Comparison of ENCODE assay signal across 13 cellular contexts in the genomic region with DNA sequence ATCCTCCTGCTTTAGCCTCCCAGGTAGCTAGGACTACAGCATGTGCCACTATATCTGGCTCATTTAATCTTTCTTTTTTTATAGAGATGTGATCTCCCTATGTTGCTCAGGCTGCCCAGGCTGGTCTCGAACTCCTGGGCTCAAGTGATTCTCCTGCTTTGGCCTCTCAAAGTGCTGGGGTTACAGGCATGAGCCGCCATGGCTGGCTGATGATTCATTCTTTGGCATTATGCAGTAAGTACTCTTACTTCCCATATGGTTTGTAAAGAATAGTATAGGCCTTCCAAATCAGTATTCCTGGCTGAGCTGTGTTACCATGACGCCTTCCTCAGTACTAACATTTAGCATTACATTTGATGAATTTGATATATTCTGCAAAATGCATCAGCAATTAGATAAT. TPM values are rescaled to one million over a fixed set of nuclear protein-coding genes. Genes with fewer than 3 reads are reported as not detected.
DNase-seq lines count a peak whose midpoint lies in the region; ATAC-seq, FAIRE-seq and TF ChIP-seq lines count a peak whose summit lies in the region.
"Had no signal": no experiment of that assay in that cellular context is flagged by ENCODE, and none has a peak within 500 bp of the region (broad histone marks: within the 10 kb centered on the region; RNA-seq: fewer than 3 reads in every experiment).

No MANE protein-coding gene starts in this region.

- peak overlapping the region; percentile 52 for H3K4me3 Mint-ChIP-seq in T-helper 17 cell

- no peaks in the 10 kb centered on the region for H3K27me3 Mint-ChIP-seq in T-helper 17 cell

- H2AFZ ChIP-seq in HepG2 (ENCODE audit: low read length): no peak overlapping the region
- H2AFZ ChIP-seq in fibroblast of lung (ENCODE audit: low read length): no peak overlapping the region

- H3K4me3 ChIP-seq in HepG2 (replicated peaks in 1 of 3; ENCODE audit: insufficient read depth in 1 of 3, low read depth in 2 of 3, low read length in 3 of 3) (no peak overlapping the region), right lobe of liver (no peak overlapping the region), fibroblast of lung (replicated peaks in 1 of 4; ENCODE audit: control extremely low read depth in 1 of 4, insufficient read depth in 1 of 4, low read depth in 3 of 4, low read length in 4 of 4) (no peak overlapping the region), sigmoid colon (no peak overlapping the region)
- H3K4me3 ChIP-seq: cardiac muscle cell had no signal

- CTCF ChIA-PET in HepG2 (lab: Yijun Ruan, JAX; ENCODE audit: low intra/inter-chr PET ratio, low total read pairs): interaction anchor here (1.8 kb wide), 1 partner anchor 138 kb away, joined by 11 read pairs; no protein-coding TSS in a partner anchor

- H3K27ac Mint-ChIP-seq in T-helper 17 cell: peak overlapping the region; percentile 91

- peaks cover 10% of the 10 kb centered on the region for H3K79me2 ChIP-seq in HepG2 (ENCODE audit: insufficient read depth, low read length)
- H3K79me2 ChIP-seq in fibroblast of lung (ENCODE audit: control insufficient read depth, insufficient read depth, low read length): no peaks in the 10 kb centered on the region

- intact Hi-C loops in HepG2 (cut with micrococcal nuclease; ENCODE audit: unreplicated experiment): loop anchor here (5.0 to 10.0 kb wide), 2 partner anchors 82 to 206 kb away; no protein-coding TSS in a partner anchor
- intact Hi-C loops in right lobe of liver (cut with DNase I): no loop called here
- intact Hi-C loops in sigmoid colon (cut with DNase I): no loop called here

- no peak for TF ChIP-seq EP300 in HepG2 (IDR thresholded peaks at IDR 0.05; ENCODE audit: low read depth in 2 of 2, low read length in 2 of 2)
- no peak for TF ChIP-seq EP300 in HepG2 (CRISPR knock-in tag; IDR thresholded peaks at IDR 0.05; ENCODE audit: borderline replicate concordance)
- no peak for TF ChIP-seq EP300 in sigmoid colon (IDR thresholded peaks at IDR 0.05)

- ATAC-seq in HepG2 (no peak), right lobe of liver (no peak), T-helper 17 cell (no peak), HG02970 (IDR thresholded peaks at IDR 0.05; ENCODE audit: low FRiP score, unreplicated experiment) (no peak)

- no peak for DNase-seq in HepG2 (ENCODE audit: low spot score)
- no peak for DNase-seq in right lobe of liver
- no peak for DNase-seq in T-helper 17 cell
- peak; percentile 25 to 46 for DNase-seq in fibroblast of lung (ENCODE audit: low read depth in 2 of 2)
- no peak for DNase-seq in NOMO-1 (lab: John Stamatoyannopoulos, UW; ENCODE audit: unreplicated experiment in 2 of 2)
- DNase-seq in sigmoid colon: no peak
- DNase-seq in ecto neural progenitor cell (ENCODE audit: low spot score): no peak
- DNase-seq: glutamatergic neuron, kidney had no signal

- H3K4me1 ChIP-seq in HepG2 (ENCODE audit: insufficient read depth, low read length) (peaks cover 44% of the 10 kb centered on the region), right lobe of liver (peaks cover 0 to 13% (median 6%) of the 10 kb centered on the region in 4 donors), fibroblast of lung (ENCODE audit: control insufficient read depth, extremely low read depth, insufficient read depth, low read length) (peaks cover 3% of the 10 kb centered on the region), sigmoid colon (no peaks in the 10 kb centered on the region)

- POLR2A ChIA-PET in HepG2 (lab: Yijun Ruan, JAX): interaction anchor here (1.3 to 5.6 kb wide), 5 partner anchors 37 to 60 kb away, joined by 3 to 112 read pairs (median 32); a partner anchor contains a TSS

- 59% methylated on average over 3 of the region's 3 CpGs for WGBS in HepG2 (ENCODE audit: low lambda C conversion rate)
- 66% methylated on average over 3 of the region's 3 CpGs for WGBS in right lobe of liver (ENCODE audit: insufficient coverage, low coverage, low lambda C conversion rate, missing lambda C conversion rate)
- 85 to 92% methylated on average over 3 of the region's 3 CpGs for WGBS in sigmoid colon, 2 donors

- H4K20me1 ChIP-seq in HepG2 (ENCODE audit: insufficient read depth, low read length) (no peaks in the 10 kb centered on the region), fibroblast of lung (ENCODE audit: control insufficient read depth, extremely low read depth, insufficient read depth, low read length) (no peaks in the 10 kb centered on the region)

- TF ChIP-seq CTCF in HepG2 (CRISPR knock-in tag; IDR thresholded peaks at IDR 0.05) (no peak), right lobe of liver (IDR thresholded peaks at IDR 0.05) (no peak), fibroblast of lung (conservative IDR thresholded peaks at IDR 0.05 in 1 of 2, IDR thresholded peaks at IDR 0.05 in 1 of 2; ENCODE audit: low read depth in 1 of 2, low read length in 2 of 2) (no peak), sigmoid colon (IDR thresholded peaks at IDR 0.05) (no peak)

- H3K9ac ChIP-seq in HepG2 (ENCODE audit: insufficient read depth, low read depth, low read length) (no peak overlapping the region), fibroblast of lung (ENCODE audit: insufficient read depth, low read length) (no peak overlapping the region)

- peaks cover 15% of the 10 kb centered on the region for H3K4me1 Mint-ChIP-seq in T-helper 17 cell

- FAIRE-seq in HepG2 (lab: Jason Lieb, UNC): no peak
- FAIRE-seq: HTR-8/SVneo, kidney had no signal

- BruUV-seq in HepG2 (replicated peaks; lab: Mats Ljungman, UMichigan): no TSS peak

- TF ChIP-seq RAD21 in HepG2 (CRISPR knock-in tag; IDR thresholded peaks at IDR 0.05): no peak

- H3K9me3 ChIP-seq in HepG2 (ENCODE audit: low read length) (no peaks in the 10 kb centered on the region), right lobe of liver (no peaks in the 10 kb centered on the region), T-helper 17 cell (ENCODE audit: control insufficient read depth, low read length, poor library complexity, severe bottlenecking) (no peaks in the 10 kb centered on the region), fibroblast of lung (ENCODE audit: control insufficient read depth, insufficient read depth, low read depth, low read length) (no peaks in the 10 kb centered on the region), sigmoid colon (no peaks in the 10 kb centered on the region)

- H3K4me2 ChIP-seq in HepG2 (ENCODE audit: low read depth, low read length): no peak overlapping the region
- H3K4me2 ChIP-seq in fibroblast of lung (ENCODE audit: extremely low read depth, insufficient read depth, low read length): no peak overlapping the region

- H3K36me3 Mint-ChIP-seq in T-helper 17 cell (ENCODE audit: low read depth): no peaks in the 10 kb centered on the region

- in situ Hi-C loops in HepG2 (cut with HindIII; ENCODE audit: extremely low pct_ligation_motif_present, low pct_unique_long_range_greater_than_20kb): loop anchor here (5.0 kb wide), 2 partner anchors 137 to 202 kb away; a partner anchor contains a TSS

- H3K27me3 ChIP-seq in HepG2 (ENCODE audit: control insufficient read depth in 1 of 2, insufficient read depth in 2 of 2, low read length in 2 of 2) (no peaks in the 10 kb centered on the region; a peak in 1 of 5 replicates), right lobe of liver (no peaks in the 10 kb centered on the region), fibroblast of lung (ENCODE audit: control insufficient read depth, insufficient read depth, low read length) (no peaks in the 10 kb centered on the region), sigmoid colon (no peaks in the 10 kb centered on the region)
- H3K27me3 ChIP-seq: cardiac muscle cell had no signal

- no peak overlapping the region for H3K27ac ChIP-seq in HepG2 (ENCODE audit: extremely low read length, insufficient read depth, low read length)
- no peak overlapping the region for H3K27ac ChIP-seq in right lobe of liver
- no peak overlapping the region for H3K27ac ChIP-seq in fibroblast of lung (ENCODE audit: insufficient read depth, low read length)
- H3K27ac ChIP-seq in sigmoid colon: no peak overlapping the region
- H3K27ac ChIP-seq: cardiac muscle cell, VCaP had no signal

- TF ChIP-seq POLR2A in HepG2 (IDR thresholded peaks at IDR 0.05; ENCODE audit: insufficient read depth in 1 of 2, low read depth in 2 of 2, low read length in 2 of 2) (no peak), right lobe of liver (IDR thresholded peaks at IDR 0.05) (no peak), sigmoid colon (IDR thresholded peaks at IDR 0.05) (no peak)

- H3K36me3 ChIP-seq in HepG2 (replicated peaks in 1 of 2; ENCODE audit: control insufficient read depth in 1 of 2, insufficient read depth in 2 of 2, low read length in 2 of 2) (no peaks in the 10 kb centered on the region), right lobe of liver (no peaks in the 10 kb centered on the region), fibroblast of lung (ENCODE audit: control insufficient read depth, insufficient read depth, low read length) (no peaks in the 10 kb centered on the region), sigmoid colon (no peaks in the 10 kb centered on the region)
- H3K36me3 ChIP-seq: cardiac muscle cell had no signal

RNA-seq across cellular contexts. Expression of a gene that starts 3.3 kb away (rescaled TPM):
- 119 and 158 TPM in 2 replicates for total RNA-seq in HepG2 (2016; rRNA removed; fragmentation: Illumina TruSeq; extraction: Trizol)
- total RNA-seq in HepG2 (2016; cell fraction: cytosol; rRNA removed; fragmentation: Illumina TruSeq; extraction: Trizol; ENCODE audit: low read depth): 154 and 169 TPM in 2 replicates
- 111 and 161 TPM in 2 replicates for total RNA-seq in HepG2 (2016; cell fraction: insoluble cytoplasmic fraction; rRNA removed; fragmentation: Illumina TruSeq; extraction: Trizol)
- total RNA-seq in HepG2 (2016; cell fraction: membrane; rRNA removed; fragmentation: Illumina TruSeq; extraction: Trizol): 165 and 196 TPM in 2 replicates
- 192 and 219 TPM in 2 replicates for total RNA-seq in HepG2 (2016; cell fraction: nucleus; rRNA removed; fragmentation: Illumina TruSeq; extraction: Trizol)
- polyA plus RNA-seq in HepG2 (2011; rRNA removed): 131 and 134 TPM in 2 replicates
- 57.1 and 79.7 TPM in 2 replicates for polyA plus RNA-seq in HepG2 (2011; cell fraction: cytosol; rRNA removed)
- polyA plus RNA-seq in HepG2 (2011; cell fraction: nucleus; rRNA removed): 77.3 and 94.7 TPM in 2 replicates
- polyA plus RNA-seq in HepG2 (2012): 103 and 118 TPM in 2 replicates
- 19.6 and 24.5 TPM in 2 replicates for polyA plus RNA-seq in HepG2 (2016; cell fraction: cytosol; fragmentation: Illumina TruSeq; extraction: Trizol; ENCODE audit: low read depth)
- 95.4 and 102 TPM in 2 replicates for polyA plus RNA-seq in HepG2 (2016; cell fraction: insoluble cytoplasmic fraction; fragmentation: Illumina TruSeq; extraction: Trizol; ENCODE audit: low read depth)
- polyA plus RNA-seq in HepG2 (2016; cell fraction: membrane; fragmentation: Illumina TruSeq; extraction: Trizol; ENCODE audit: low read depth): 45.8 and 50.4 TPM in 2 replicates
- polyA plus RNA-seq in HepG2 (2016; cell fraction: nucleus; fragmentation: Illumina TruSeq; extraction: Trizol; ENCODE audit: insufficient read depth, low read depth): 216 and 223 TPM in 2 replicates
- polyA minus RNA-seq in HepG2 (2011; rRNA and poly(A)+ RNA removed; ENCODE audit: low replicate concordance): 24.3 and 71.9 TPM in 2 replicates
- polyA minus RNA-seq in HepG2 (2011; cell fraction: cytosol; rRNA and poly(A)+ RNA removed): 59.9 and 69.8 TPM in 2 replicates
- 211 and 242 TPM in 2 replicates for polyA minus RNA-seq in HepG2 (2011; cell fraction: nucleus; rRNA and poly(A)+ RNA removed)
- total RNA-seq in right lobe of liver: 10 to 100 TPM; 58.7 to 90.8 (median 73.6) TPM
- 10 to 100 TPM; 22.2 to 23.4 TPM for total RNA-seq in T-helper 17 cell
- 11.8 and 15.0 TPM in 2 replicates for total RNA-seq in fibroblast of lung
- 8.5 and 9.7 TPM in 2 replicates for polyA plus RNA-seq in fibroblast of lung
- polyA plus RNA-seq in fibroblast of lung (2012): 5.9 and 7.3 TPM in 2 replicates
- 2.0 and 3.2 TPM in 2 replicates for polyA minus RNA-seq in fibroblast of lung (ENCODE audit: low replicate concordance)
- total RNA-seq in sigmoid colon: 10 to 100 TPM; 12.8 to 18.1 (median 13.8) TPM
- polyA plus RNA-seq in sigmoid colon: 10 to 100 TPM; 22.2 to 33.9 (median 31.0) TPM

RNA-seq across cellular contexts. Expression of a gene that starts 55.4 kb away (rescaled TPM):
- total RNA-seq in HepG2 (2016; rRNA removed; fragmentation: Illumina TruSeq; extraction: Trizol) (110 and 214 TPM in 2 replicates), right lobe of liver (10 to 100 TPM; 12.2 to 42.0 (median 23.8) TPM), T-helper 17 cell (100 to 1,000 TPM; 110 to 119 TPM), fibroblast of lung (13.1 and 14.4 TPM in 2 replicates), sigmoid colon (10 to 100 TPM; 36.4 to 65.9 (median 38.7) TPM)
- total RNA-seq in HepG2 (2016; cell fraction: cytosol; rRNA removed; fragmentation: Illumina TruSeq; extraction: Trizol; ENCODE audit: low read depth): 47.1 and 48.8 TPM in 2 replicates
- total RNA-seq in HepG2 (2016; cell fraction: insoluble cytoplasmic fraction; rRNA removed; fragmentation: Illumina TruSeq; extraction: Trizol): 105 and 215 TPM in 2 replicates
- 22.0 and 26.0 TPM in 2 replicates for total RNA-seq in HepG2 (2016; cell fraction: membrane; rRNA removed; fragmentation: Illumina TruSeq; extraction: Trizol)
- 407 and 445 TPM in 2 replicates for total RNA-seq in HepG2 (2016; cell fraction: nucleus; rRNA removed; fragmentation: Illumina TruSeq; extraction: Trizol)
- polyA plus RNA-seq in HepG2 (2011; rRNA removed) (58.0 and 58.6 TPM in 2 replicates), fibroblast of lung (14.9 and 16.0 TPM in 2 replicates), sigmoid colon (10 to 100 TPM; 12.0 to 43.2 (median 15.6) TPM)
- 22.1 and 29.7 TPM in 2 replicates for polyA plus RNA-seq in HepG2 (2011; cell fraction: cytosol; rRNA removed)
- 315 and 430 TPM in 2 replicates for polyA plus RNA-seq in HepG2 (2011; cell fraction: nucleus; rRNA removed)
- polyA plus RNA-seq in HepG2 (2012): 184 and 252 TPM in 2 replicates
- 4.4 and 5.0 TPM in 2 replicates for polyA plus RNA-seq in HepG2 (2016; cell fraction: cytosol; fragmentation: Illumina TruSeq; extraction: Trizol; ENCODE audit: low read depth)
- 155 and 157 TPM in 2 replicates for polyA plus RNA-seq in HepG2 (2016; cell fraction: insoluble cytoplasmic fraction; fragmentation: Illumina TruSeq; extraction: Trizol; ENCODE audit: low read depth)
- polyA plus RNA-seq in HepG2 (2016; cell fraction: membrane; fragmentation: Illumina TruSeq; extraction: Trizol; ENCODE audit: low read depth): 13.0 and 14.4 TPM in 2 replicates
- 1,319 and 1,369 TPM in 2 replicates for polyA plus RNA-seq in HepG2 (2016; cell fraction: nucleus; fragmentation: Illumina TruSeq; extraction: Trizol; ENCODE audit: insufficient read depth, low read depth)
- polyA minus RNA-seq in HepG2 (2011; rRNA and poly(A)+ RNA removed; ENCODE audit: low replicate concordance): 19.2 and 20.9 TPM in 2 replicates
- 15.5 and 21.0 TPM in 2 replicates for polyA minus RNA-seq in HepG2 (2011; cell fraction: cytosol; rRNA and poly(A)+ RNA removed)
- 311 and 317 TPM in 2 replicates for polyA minus RNA-seq in HepG2 (2011; cell fraction: nucleus; rRNA and poly(A)+ RNA removed)
- 27.0 and 29.2 TPM in 2 replicates for polyA plus RNA-seq in fibroblast of lung (2012)
- 4.2 and 8.9 TPM in 2 replicates for polyA minus RNA-seq in fibroblast of lung (ENCODE audit: low replicate concordance)

Comparison
In these comparisons a context has a peak if more than half of its experiments do, and no peak if none do; other contexts are left out.
1. DNase-seq: peak in fibroblast of lung (2 of 2); none in HepG2 (single experiment), right lobe of liver (0 of 3), T-helper 17 cell (0 of 3), NOMO-1 (0 of 2), sigmoid colon (single experiment) and ecto neural progenitor cell (single experiment).